12 cellular contexts compared by ENCODE assay signal in the genomic region with DNA sequence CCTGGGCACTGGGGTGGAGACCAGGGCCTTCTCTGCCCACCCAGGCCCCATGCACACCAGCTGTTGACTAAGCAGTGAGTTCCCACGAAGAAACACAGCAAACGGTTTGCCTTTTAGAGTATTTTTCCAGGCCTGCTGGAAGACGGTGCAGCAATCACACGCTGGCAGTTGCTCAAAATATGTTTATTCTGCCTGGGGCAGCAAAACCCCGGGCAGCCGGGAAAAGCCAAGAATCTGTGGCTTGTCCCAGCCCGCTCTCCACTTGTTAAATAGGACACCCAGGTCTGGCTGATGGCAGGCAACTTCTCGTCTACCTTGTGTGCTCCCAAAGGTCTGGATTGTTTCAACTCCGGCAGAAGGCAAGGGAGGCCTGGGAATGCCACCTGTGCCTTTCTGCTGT. TPM values are rescaled to one million over a fixed set of nuclear protein-coding genes. Genes with fewer than 3 reads are reported as not detected.
DNase-seq lines count a peak whose midpoint lies in the region; ATAC-seq, FAIRE-seq and TF ChIP-seq lines count a peak whose summit lies in the region.
"Had no signal": no experiment of that assay in that cellular context is flagged by ENCODE, and none has a peak within 500 bp of the region (broad histone marks: within the 10 kb centered on the region; RNA-seq: fewer than 3 reads in every experiment).

No MANE protein-coding gene starts in this region.

- no peaks in the 10 kb centered on the region for H3K27me3 Mint-ChIP-seq in activated CD4-positive, alpha-beta memory T cell treated with anti-CD3 and anti-CD28 coated beads, Interleukin-2, amount 10 ng/mL, durations not matched to agents 7 days and 5 days
- H3K27me3 Mint-ChIP-seq: naive thymus-derived CD8-positive, alpha-beta T cell had no signal

- no peak overlapping the region for H3K4me3 Mint-ChIP-seq in activated CD4-positive, alpha-beta memory T cell treated with anti-CD3 and anti-CD28 coated beads, Interleukin-2, amount 10 ng/mL, durations not matched to agents 7 days and 5 days
- H3K4me3 Mint-ChIP-seq: naive thymus-derived CD8-positive, alpha-beta T cell had no signal

- no peak overlapping the region for H3K27ac Mint-ChIP-seq in activated CD4-positive, alpha-beta memory T cell treated with anti-CD3 and anti-CD28 coated beads, Interleukin-2, amount 10 ng/mL, durations not matched to agents 7 days and 5 days

- H3K4me1 Mint-ChIP-seq in activated CD4-positive, alpha-beta memory T cell treated with anti-CD3 and anti-CD28 coated beads, Interleukin-2, amount 10 ng/mL, durations not matched to agents 7 days and 5 days = peaks cover 2% of the 10 kb centered on the region

- no peak for FAIRE-seq in kidney (lab: Jason Lieb, UNC)
- FAIRE-seq: endothelial cell of umbilical vein, RCC 7860 had no signal

- no peak overlapping the region for H3K4me3 ChIP-seq in kidney (ENCODE audit: low read length in 2 of 2)
- H3K4me3 ChIP-seq in subcutaneous abdominal adipose tissue (ENCODE audit: low read depth in 1 of 5, low read length in 5 of 5) = no peak overlapping the region
- H3K4me3 ChIP-seq: adrenal gland had no signal

- no peak for ATAC-seq in GM21390 (IDR thresholded peaks at IDR 0.05; ENCODE audit: unreplicated experiment)
- ATAC-seq: naive thymus-derived CD8-positive, alpha-beta T cell had no signal

- DNase-seq in M059J (ENCODE audit: low read depth) = peak; percentile 65
- peak; percentile 57 to 66 for DNase-seq in T47D (ENCODE audit: low read depth in 1 of 2, low spot score in 1 of 2)
- no peak for DNase-seq in kidney
- no peak for DNase-seq in activated CD4-positive, alpha-beta memory T cell treated with anti-CD3 and anti-CD28 coated beads, Interleukin-2, amount 10 ng/mL, durations not matched to agents 7 days and 5 days
- DNase-seq in T1000 (lab: John Stamatoyannopoulos, UW) = no peak
- DNase-seq: naive thymus-derived CD8-positive, alpha-beta T cell had no signal

- in situ Hi-C loops in T47D (cut with HindIII; ENCODE audit: low pct_unique_long_range_greater_than_20kb, low sequenced_read_pairs) = no loop called here

- H3K9me3 ChIP-seq in kidney (ENCODE audit: control insufficient read depth in 1 of 2, low read length in 2 of 2) (no peaks in the 10 kb centered on the region), subcutaneous abdominal adipose tissue (ENCODE audit: control insufficient read depth in 5 of 5, low read length in 5 of 5) (no peaks in the 10 kb centered on the region)
- H3K9me3 ChIP-seq: adrenal gland had no signal

- H3K27ac ChIP-seq in kidney (ENCODE audit: low read depth in 2 of 2, low read length in 2 of 2) = peak overlapping the region; percentile 32 to 41
- peak overlapping the region; percentile 14 for H3K27ac ChIP-seq in subcutaneous abdominal adipose tissue (ENCODE audit: low read depth, low read length)
- H3K27ac ChIP-seq: KMS-11 had no signal

- intact Hi-C loops in kidney (cut with DNase I) = no loop called here

- POLR2A ChIA-PET in activated CD4-positive, alpha-beta memory T cell treated with anti-CD3 and anti-CD28 coated beads, Interleukin-2, amount 10 ng/mL, durations not matched to agents 7 days and 5 days (lab: Charles Lee) = no interaction called here

- no peak for TF ChIP-seq CTCF in kidney (IDR thresholded peaks at IDR 0.05; ENCODE audit: borderline replicate concordance, extremely low read depth, insufficient read depth)

- H3K27me3 ChIP-seq in subcutaneous abdominal adipose tissue (ENCODE audit: control insufficient read depth in 5 of 5, insufficient read depth in 4 of 5, low read length in 5 of 5) = no peaks in the 10 kb centered on the region
- H3K27me3 ChIP-seq: adrenal gland had no signal

- CTCF ChIA-PET in activated CD4-positive, alpha-beta memory T cell treated with anti-CD3 and anti-CD28 coated beads, Interleukin-2, amount 10 ng/mL, durations not matched to agents 7 days and 5 days (lab: Charles Lee) = no interaction called here

- H3K4me1 ChIP-seq in kidney (ENCODE audit: control insufficient read depth in 1 of 2, insufficient read depth in 1 of 2, low read depth in 1 of 2, low read length in 2 of 2) (peaks cover 7 to 15% of the 10 kb centered on the region in 2 donors), subcutaneous abdominal adipose tissue (ENCODE audit: control insufficient read depth in 5 of 5, insufficient read depth in 5 of 5, low read length in 5 of 5) (peaks cover 2 to 24% (median 14%) of the 10 kb centered on the region in 5 donors)

- H3K36me3 Mint-ChIP-seq in activated CD4-positive, alpha-beta memory T cell treated with anti-CD3 and anti-CD28 coated beads, Interleukin-2, amount 10 ng/mL, durations not matched to agents 7 days and 5 days (ENCODE audit: low read depth) = no peaks in the 10 kb centered on the region
- H3K36me3 Mint-ChIP-seq: naive thymus-derived CD8-positive, alpha-beta T cell had no signal

- H3K9me3 Mint-ChIP-seq in activated CD4-positive, alpha-beta memory T cell treated with anti-CD3 and anti-CD28 coated beads, Interleukin-2, amount 10 ng/mL, durations not matched to agents 7 days and 5 days = no peaks in the 10 kb centered on the region
- H3K9me3 Mint-ChIP-seq: naive thymus-derived CD8-positive, alpha-beta T cell had no signal

- H3K9ac ChIP-seq in kidney (ENCODE audit: low read length in 2 of 2) (peak overlapping the region in 1 of 2 donors; percentile 46), subcutaneous abdominal adipose tissue (ENCODE audit: low read length in 5 of 5) (peak overlapping the region in 2 of 5 donors; percentile 36 to 38)
- H3K9ac ChIP-seq: KMS-11 had no signal

- no peaks in the 10 kb centered on the region for H3K36me3 ChIP-seq in kidney (ENCODE audit: control insufficient read depth in 1 of 2, insufficient read depth in 2 of 2, low read length in 2 of 2)
- no peaks in the 10 kb centered on the region for H3K36me3 ChIP-seq in subcutaneous abdominal adipose tissue (ENCODE audit: control insufficient read depth in 5 of 5, insufficient read depth in 5 of 5, low read length in 5 of 5)
- H3K36me3 ChIP-seq: adrenal gland had no signal

RNA-seq across cellular contexts. Expression of a gene that starts 40.8 kb away (rescaled TPM):
- 1.6 TPM in 1 of 2 replicates, not detected in the other for total RNA-seq in M059J (2014; rRNA removed; shearing (Covaris generic))
- total RNA-seq in kidney = 9.3 TPM
- polyA plus RNA-seq in kidney (ENCODE audit: insufficient read depth, low read depth, low replicate concordance) = 15.6 TPM
- total RNA-seq in activated CD4-positive, alpha-beta memory T cell treated with anti-CD3 and anti-CD28 coated beads, Interleukin-2, amount 10 ng/mL, durations not matched to agents 7 days and 5 days = 10 to 100 TPM in 1 of 2 experiments, 1 to 10 TPM in 1; 9.5 to 11.4 TPM

Comparison
In these comparisons a context has a peak if more than half of its experiments do, and no peak if none do; other contexts are left out.
1. DNase-seq: peak in M059J (single experiment) and T47D (2 of 2); none in kidney (single experiment), activated CD4-positive, alpha-beta memory T cell treated with anti-CD3 and anti-CD28 coated beads, Interleukin-2, amount 10 ng/mL, durations not matched to agents 7 days and 5 days (single experiment) and T1000 (single experiment).